Comparison of ENCODE assay signal across 20 cellular contexts in genomic region chr1:220462756-220463155, GRCh38.
DNase-seq lines count a peak whose midpoint lies in the region; ATAC-seq and TF ChIP-seq lines count a peak whose summit lies in the region.
"Had no signal": no experiment of that assay in that cellular context is flagged by ENCODE, and none has a peak within 500 bp of the region (broad histone marks: within the 10 kb centered on the region; RNA-seq: fewer than 3 reads in every experiment).

No MANE protein-coding gene starts in this region.

- no peaks in the 10 kb centered on the region for H3K23me2 ChIP-seq in H9 (ENCODE audit: insufficient read length, low read depth, low read length, poor library complexity, severe bottlenecking)

- no peak overlapping the region for H4K8ac ChIP-seq in H9 (replicated peaks; ENCODE audit: insufficient read length, low read depth, low read length)

- H3K79me1 ChIP-seq in H9 (ENCODE audit: insufficient read depth, low read depth, low read length, poor library complexity, severe bottlenecking), result no peaks in the 10 kb centered on the region

- no peak overlapping the region for H3K27ac ChIP-seq in BLaER1
- no peak overlapping the region for H3K27ac ChIP-seq in H9 (ENCODE audit: insufficient read length, low read depth, low read length)
- H3K27ac ChIP-seq: adrenal gland, gastrocnemius medialis, ovary had no signal

- H2BK20ac ChIP-seq in H9 (ENCODE audit: low read depth, low read length, poor library complexity, severe bottlenecking), result no peak overlapping the region

- peak; percentile 91 for DNase-seq in H9
- DNase-seq in SK-MEL-5 (ENCODE audit: low read depth, low spot score), result peak; percentile 38
- peak; percentile 4 for DNase-seq in kidney tubule cell (ENCODE audit: low spot score)
- DNase-seq in activated CD4-positive, CD25-positive, alpha-beta regulatory T cell (lab: John Stamatoyannopoulos, UW), result no peak
- DNase-seq in T-helper 17 cell, result no peak
- no peak for DNase-seq in NCI-H1092 (lab: John Stamatoyannopoulos, UW)
- DNase-seq: adrenal gland; gastrocnemius medialis; HCEC 1CT; midbrain; NCI-H1048; NCI-H226; ovary; stimulated activated naive CD4-positive, alpha-beta T cell had no signal

- no peak overlapping the region for H2AFZ ChIP-seq in H9 (ENCODE audit: low read length)

- H3K36me3 Mint-ChIP-seq in H9 (ENCODE audit: insufficient read depth in 1 of 3, low read depth in 3 of 3) (peaks cover 12 to 14% (median 12%) of the 10 kb centered on the region in 3 experiments; a peak in 5 of 7 replicates), T-helper 17 cell (ENCODE audit: low read depth) (no peaks in the 10 kb centered on the region)

- H3K27me3 ChIP-seq in BLaER1 (no peaks in the 10 kb centered on the region), H9 (ENCODE audit: insufficient read depth, low read length) (no peaks in the 10 kb centered on the region)
- H3K27me3 ChIP-seq: adrenal gland, gastrocnemius medialis, ovary had no signal

- no peak overlapping the region for H2BK120ac ChIP-seq in H9 (ENCODE audit: low read depth, low read length, poor library complexity, severe bottlenecking)

- H4K5ac ChIP-seq in H9 (ENCODE audit: insufficient read length, low read depth, low read length), result no peak overlapping the region

- no peak overlapping the region for H3K23ac ChIP-seq in H9 (ENCODE audit: insufficient read length, low read depth, low read length)

- H3K14ac ChIP-seq in H9 (ENCODE audit: insufficient read depth, low read length), result no peak overlapping the region

- no peak overlapping the region for H3T11ph ChIP-seq in H9 (ENCODE audit: low read length)

- H4K91ac ChIP-seq in H9 (ENCODE audit: insufficient read length, low read depth, low read length), result no peak overlapping the region

- no peaks in the 10 kb centered on the region for H3K27me3 Mint-ChIP-seq in H9 (ENCODE audit: low read depth)
- peaks cover 10% of the 10 kb centered on the region for H3K27me3 Mint-ChIP-seq in T-helper 17 cell

- no peak for ATAC-seq in T-helper 17 cell
- ATAC-seq in HG03097 (IDR thresholded peaks at IDR 0.05; ENCODE audit: low FRiP score, unreplicated experiment), result no peak
- ATAC-seq: gastrocnemius medialis had no signal

- H2AK5ac ChIP-seq in H9 (ENCODE audit: insufficient read length, low read length), result no peak overlapping the region

- no peaks in the 10 kb centered on the region for H3K36me3 ChIP-seq in BLaER1
- H3K36me3 ChIP-seq: adrenal gland, gastrocnemius medialis, ovary had no signal

- no peak overlapping the region for H2BK15ac ChIP-seq in H9 (ENCODE audit: low read depth, low read length)

- no peak overlapping the region for H2BK5ac ChIP-seq in H9 (ENCODE audit: insufficient read length, low read length)

- H3K4me1 Mint-ChIP-seq in H9 (peaks cover 2 to 5% of the 10 kb centered on the region in 2 experiments; a peak in 3 of 4 replicates), T-helper 17 cell (peaks cover 1% of the 10 kb centered on the region)
- H3K4me1 Mint-ChIP-seq: central memory CD8-positive, alpha-beta T cell had no signal

- H3K4me2 ChIP-seq in BLaER1, result peak overlapping the region; percentile 52
- no peak overlapping the region for H3K4me2 ChIP-seq in H9 (ENCODE audit: insufficient read depth, insufficient read length, low read length)
- H3K4me2 ChIP-seq: smooth muscle cell had no signal

- in situ Hi-C loops in SK-MEL-5 (cut with HindIII; ENCODE audit: low pct_unique_long_range_greater_than_20kb, low sequenced_read_pairs), result no loop called here

- no peak overlapping the region for H3K4ac ChIP-seq in H9 (ENCODE audit: low read depth, low read length)

- H3K4me3 ChIP-seq in BLaER1, result no peak overlapping the region
- H3K4me3 ChIP-seq: adrenal gland, gastrocnemius medialis, ovary, smooth muscle cell had no signal

- H3K79me2 ChIP-seq in H9 (ENCODE audit: insufficient read depth, low read length), result no peaks in the 10 kb centered on the region

- no peak overlapping the region for H3K56ac ChIP-seq in H9 (ENCODE audit: insufficient read length, low read depth, low read length)

- WGBS in H9 (ENCODE audit: extremely low coverage, insufficient read length, low lambda C conversion rate), result no CpG with 5 or more reads among the region's 12 CpGs

- H4K20me1 ChIP-seq in BLaER1 (no peaks in the 10 kb centered on the region), H9 (ENCODE audit: control insufficient read depth, insufficient read depth, insufficient read length) (no peaks in the 10 kb centered on the region)

- H3K4me1 ChIP-seq in BLaER1, result peaks cover 16% of the 10 kb centered on the region
- H3K4me1 ChIP-seq in H9 (ENCODE audit: insufficient read depth, low read length), result no peaks in the 10 kb centered on the region
- H3K4me1 ChIP-seq: adrenal gland, gastrocnemius medialis had no signal

- H3K9me3 ChIP-seq in BLaER1 (peaks cover 29% of the 10 kb centered on the region), H9 (ENCODE audit: control insufficient read depth, low read depth, low read length) (no peaks in the 10 kb centered on the region), T-helper 17 cell (ENCODE audit: control insufficient read depth, low read length, poor library complexity, severe bottlenecking) (no peaks in the 10 kb centered on the region)
- H3K9me3 ChIP-seq: adrenal gland, gastrocnemius medialis, ovary had no signal

- H3K4me3 Mint-ChIP-seq in H9, result no peak overlapping the region
- no peak overlapping the region for H3K4me3 Mint-ChIP-seq in T-helper 17 cell
- H3K4me3 Mint-ChIP-seq: activated T-helper 1 cell treated with anti-CD3 and anti-CD28 coated beads, Interleukin-12 subunit alpha, Interleukin-12 subunit beta, Interleukin-2, Interleukin-4 antibody, amounts not matched to agents 30 ng/mL and 10 ng/mL and 1 ng/mL, durations not matched to agents 14 hours and 24 hours and 36 hours; central memory CD8-positive, alpha-beta T cell; T-helper 2 cell treated with Interferon-gamma antibody and Interleukin-4, amounts not matched to agents 5 μg/mL and 100 μg/mL, for 36 hours had no signal

- H3K18ac ChIP-seq in H9 (ENCODE audit: insufficient read length, low read depth, low read length), result no peak overlapping the region

- no peak overlapping the region for H3K27ac Mint-ChIP-seq in H9
- no peak overlapping the region for H3K27ac Mint-ChIP-seq in T-helper 17 cell
- H3K27ac Mint-ChIP-seq: activated T-helper 1 cell treated with anti-CD3 and anti-CD28 coated beads, Interleukin-12 subunit alpha, Interleukin-12 subunit beta, Interleukin-2, Interleukin-4 antibody, amounts not matched to agents 30 ng/mL and 10 ng/mL and 1 ng/mL, durations not matched to agents 14 hours and 24 hours and 36 hours; T-helper 2 cell treated with Interferon-gamma antibody and Interleukin-4, amounts not matched to agents 5 μg/mL and 100 μg/mL, for 36 hours had no signal

- peak; percentile 39; the same call in 2 of the 3 replicates for TF ChIP-seq CTCF in H9 (conservative IDR thresholded peaks at IDR 0.05)

- no peak overlapping the region for H2BK12ac ChIP-seq in H9 (ENCODE audit: insufficient read length, low read depth, low read length)

- H3K9me3 Mint-ChIP-seq in H9, result peaks cover 17 to 20% of the 10 kb centered on the region in 2 experiments
- H3K9me3 Mint-ChIP-seq: activated T-helper 1 cell treated with anti-CD3 and anti-CD28 coated beads, Interleukin-12 subunit alpha, Interleukin-12 subunit beta, Interleukin-2, Interleukin-4 antibody, amounts not matched to agents 30 ng/mL and 10 ng/mL and 1 ng/mL, durations not matched to agents 14 hours and 24 hours and 36 hours; central memory CD8-positive, alpha-beta T cell; T-helper 2 cell treated with Interferon-gamma antibody and Interleukin-4, amounts not matched to agents 5 μg/mL and 100 μg/mL, for 36 hours had no signal

- H3K9ac ChIP-seq in BLaER1, result no peak overlapping the region
- no peak overlapping the region for H3K9ac ChIP-seq in H9 (ENCODE audit: extremely low read depth, insufficient read length, low read length)

Comparison
In these comparisons a context has a peak if more than half of its experiments do, and no peak if none do; other contexts are left out.
1. DNase-seq: peak in H9 (single experiment), SK-MEL-5 (single experiment) and kidney tubule cell (single experiment); none in activated CD4-positive, CD25-positive, alpha-beta regulatory T cell (0 of 4), T-helper 17 cell (0 of 3) and NCI-H1092 (single experiment).